Comparison of ENCODE assay signal across 14 cellular contexts in the genomic region with DNA sequence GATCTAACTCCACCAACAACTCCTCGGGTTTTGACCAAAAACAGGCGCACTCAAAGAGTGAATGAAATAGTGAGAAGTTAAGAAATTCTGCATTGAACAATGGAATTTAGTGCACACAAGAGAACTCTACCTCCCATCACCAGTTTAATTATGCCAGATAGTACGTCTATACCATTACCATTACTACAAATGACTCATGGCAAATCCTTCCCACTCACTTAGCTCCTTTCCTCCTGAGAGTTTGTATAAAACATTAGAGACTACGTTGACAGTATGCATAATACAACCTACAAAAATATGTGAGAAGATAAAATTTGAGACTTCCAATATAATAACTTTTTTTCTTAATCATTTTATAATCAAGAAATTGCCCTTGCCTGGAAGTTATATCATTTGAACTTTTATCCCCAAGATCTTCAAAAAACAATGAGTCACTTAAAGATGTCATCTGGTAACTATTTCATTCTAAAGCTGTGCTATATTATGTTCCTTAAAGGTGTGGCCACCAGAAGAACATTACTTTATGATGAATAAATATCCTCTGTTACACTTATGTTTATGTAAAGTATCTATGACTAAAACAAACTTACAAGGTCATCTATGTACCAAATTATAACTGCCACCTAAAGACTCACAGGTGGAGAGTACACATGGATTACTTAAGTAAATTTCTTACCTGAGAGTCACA.
DNase-seq lines count a peak whose midpoint lies in the region; ATAC-seq, FAIRE-seq and TF ChIP-seq lines count a peak whose summit lies in the region.
"Had no signal": no experiment of that assay in that cellular context is flagged by ENCODE, and none has a peak within 500 bp of the region (broad histone marks: within the 10 kb centered on the region; RNA-seq: fewer than 3 reads in every experiment).

No MANE protein-coding gene starts in this region.

- H3K79me2 ChIP-seq in keratinocyte (ENCODE audit: control insufficient read depth, insufficient read depth, low read length) (no peaks in the 10 kb centered on the region), GM23338 (replicated peaks; ENCODE audit: insufficient read depth) (no peaks in the 10 kb centered on the region)

- no peaks in the 10 kb centered on the region for H3K27me3 Mint-ChIP-seq in activated T-helper 2 cell treated with anti-CD3 and anti-CD28 coated beads, Interferon-gamma antibody, Interleukin-2, Interleukin-4, amounts not matched to agents 10 μg/mL and 5 μg/mL and 100 μg/mL, durations not matched to agents 14 hours and 24 hours and 36 hours (ENCODE audit: low read depth)
- no peaks in the 10 kb centered on the region for H3K27me3 Mint-ChIP-seq in GM23338 (ENCODE audit: insufficient read depth, low read depth, poor library complexity)

- TF ChIP-seq CTCF in keratinocyte (optimal IDR thresholded peaks at IDR 0.05 in 1 of 3, IDR thresholded peaks at IDR 0.05 in 1 of 3, conservative IDR thresholded peaks at IDR 0.05 in 1 of 3; ENCODE audit: extremely low read depth in 1 of 3, insufficient read depth in 2 of 3, low read length in 3 of 3) (no peak), left lung (IDR thresholded peaks at IDR 0.05) (no peak), GM23338 (conservative IDR thresholded peaks at IDR 0.05; ENCODE audit: low read depth in 2 of 2) (no peak)

- H3K9me3 ChIP-seq in keratinocyte (ENCODE audit: control insufficient read depth, low read depth, low read length) = no peaks in the 10 kb centered on the region
- no peaks in the 10 kb centered on the region for H3K9me3 ChIP-seq in left lung
- no peaks in the 10 kb centered on the region for H3K9me3 ChIP-seq in HAP-1
- H3K9me3 ChIP-seq: esophagus squamous epithelium, right lobe of liver had no signal

- peak overlapping the region; percentile 13 for H3K27ac Mint-ChIP-seq in activated T-helper 2 cell treated with anti-CD3 and anti-CD28 coated beads, Interferon-gamma antibody, Interleukin-2, Interleukin-4, amounts not matched to agents 10 μg/mL and 5 μg/mL and 100 μg/mL, durations not matched to agents 14 hours and 24 hours and 36 hours
- no peak overlapping the region for H3K27ac Mint-ChIP-seq in GM23338
- H3K27ac Mint-ChIP-seq: neural progenitor cell had no signal

- H3K27ac ChIP-seq in keratinocyte (ENCODE audit: control insufficient read depth, insufficient read depth, low read length) = peak overlapping the region; percentile 83
- H3K27ac ChIP-seq in left lung = no peak overlapping the region
- H3K27ac ChIP-seq in GM23338 (ENCODE audit: low read depth) = no peak overlapping the region
- H3K27ac ChIP-seq: esophagus squamous epithelium, neural progenitor cell, right lobe of liver had no signal

- intact Hi-C loops in activated T-helper 2 cell treated with anti-CD3 and anti-CD28 coated beads, Interferon-gamma antibody, Interleukin-2, Interleukin-4, amounts not matched to agents 10 μg/mL and 5 μg/mL and 100 μg/mL, durations not matched to agents 14 hours and 24 hours and 36 hours (cut with micrococcal nuclease) = loop anchor here (5.0 to 10.0 kb wide), 2 partner anchors 435 to 667 kb away; no protein-coding TSS in a partner anchor
- intact Hi-C loops in left lung (cut with DNase I) = no loop called here

- H3K9me1 ChIP-seq in keratinocyte (ENCODE audit: control insufficient read depth, extremely low read depth, insufficient read depth, low read length) = no peaks in the 10 kb centered on the region

- H3K4me2 ChIP-seq in keratinocyte (ENCODE audit: control insufficient read depth, extremely low read depth, insufficient read depth, low read depth, low read length) (peak overlapping the region; percentile 49), GM23338 (no peak overlapping the region)
- H3K4me2 ChIP-seq: neural progenitor cell had no signal

- no peaks in the 10 kb centered on the region for H3F3A ChIP-seq in GM23338 (replicated peaks; ENCODE audit: low read depth)

- H3K36me3 Mint-ChIP-seq in activated T-helper 2 cell treated with anti-CD3 and anti-CD28 coated beads, Interferon-gamma antibody, Interleukin-2, Interleukin-4, amounts not matched to agents 10 μg/mL and 5 μg/mL and 100 μg/mL, durations not matched to agents 14 hours and 24 hours and 36 hours (ENCODE audit: low read depth) = peaks cover 36% of the 10 kb centered on the region
- H3K36me3 Mint-ChIP-seq in GM23338 (ENCODE audit: low read depth) = no peaks in the 10 kb centered on the region
- H3K36me3 Mint-ChIP-seq: neural progenitor cell had no signal

- H3K4me3 ChIP-seq in keratinocyte (ENCODE audit: control insufficient read depth in 2 of 3, extremely low read depth in 1 of 3, insufficient read depth in 2 of 3, low read depth in 1 of 3, low read length in 3 of 3) (no peak overlapping the region), left lung (no peak overlapping the region), HAP-1 (no peak overlapping the region), GM23338 (no peak overlapping the region)
- H3K4me3 ChIP-seq: esophagus squamous epithelium, neural progenitor cell, right lobe of liver had no signal

- ATAC-seq in left lung (no peak), GM23338 (no peak)
- ATAC-seq: right lobe of liver had no signal

- peak; percentile 77 for FAIRE-seq in keratinocyte (lab: Jason Lieb, UNC)

- in situ Hi-C loops in HAP-1 (cut with MboI; ENCODE audit: low sequenced_read_pairs) = no loop called here

- H3K4me1 ChIP-seq in keratinocyte (ENCODE audit: control insufficient read depth, extremely low read depth, insufficient read depth, low read length) = peaks cover 57% of the 10 kb centered on the region
- peaks cover 5 to 51% of the 10 kb centered on the region in 2 donors for H3K4me1 ChIP-seq in left lung
- H3K4me1 ChIP-seq in HAP-1 = no peaks in the 10 kb centered on the region
- H3K4me1 ChIP-seq in GM23338 (ENCODE audit: insufficient read depth) = peaks cover 12% of the 10 kb centered on the region; the same call in 1 of the 2 replicates
- H3K4me1 ChIP-seq: neural progenitor cell, right lobe of liver had no signal

- no peak overlapping the region for H3K4me3 Mint-ChIP-seq in activated T-helper 2 cell treated with anti-CD3 and anti-CD28 coated beads, Interferon-gamma antibody, Interleukin-2, Interleukin-4, amounts not matched to agents 10 μg/mL and 5 μg/mL and 100 μg/mL, durations not matched to agents 14 hours and 24 hours and 36 hours (ENCODE audit: low read depth)
- H3K4me3 Mint-ChIP-seq in GM23338 = no peak overlapping the region
- H3K4me3 Mint-ChIP-seq: neural progenitor cell had no signal

- H3K9me2 ChIP-seq in GM23338 (ENCODE audit: insufficient read depth) = no peaks in the 10 kb centered on the region

- H3K9ac ChIP-seq in keratinocyte (ENCODE audit: control insufficient read depth, extremely low read depth, insufficient read depth, low read length) = peak overlapping the region; percentile 42
- H3K9ac ChIP-seq: neural progenitor cell had no signal

- dilution Hi-C loops in keratinocyte (cut with MboI; ENCODE audit: extremely low pct_ligation_motif_present, low sequenced_read_pairs) = no loop called here

- H4K20me1 ChIP-seq in keratinocyte (ENCODE audit: control insufficient read depth, extremely low read depth, insufficient read depth, low read length) (no peaks in the 10 kb centered on the region), GM23338 (replicated peaks; ENCODE audit: insufficient read depth) (no peaks in the 10 kb centered on the region)

- H3K36me3 ChIP-seq in keratinocyte (ENCODE audit: control insufficient read depth in 2 of 2, extremely low read depth in 1 of 2, insufficient read depth in 2 of 2, low read length in 2 of 2) = no peaks in the 10 kb centered on the region
- no peaks in the 10 kb centered on the region for H3K36me3 ChIP-seq in left lung
- no peaks in the 10 kb centered on the region for H3K36me3 ChIP-seq in HAP-1 (replicated peaks)
- H3K36me3 ChIP-seq in GM23338 (ENCODE audit: insufficient read depth) = no peaks in the 10 kb centered on the region
- H3K36me3 ChIP-seq: esophagus squamous epithelium, neural progenitor cell, right lobe of liver had no signal

- H2AFZ ChIP-seq in keratinocyte (ENCODE audit: control insufficient read depth, low read length) = no peak overlapping the region
- H2AFZ ChIP-seq in GM23338 = no peak overlapping the region
- H2AFZ ChIP-seq: neural progenitor cell had no signal

- no peaks in the 10 kb centered on the region for H3K27me3 ChIP-seq in keratinocyte (ENCODE audit: control insufficient read depth, extremely low read depth, insufficient read depth, low read length)
- H3K27me3 ChIP-seq in left lung = no peaks in the 10 kb centered on the region
- H3K27me3 ChIP-seq in HAP-1 (ENCODE audit: low read depth) = no peaks in the 10 kb centered on the region
- no peaks in the 10 kb centered on the region for H3K27me3 ChIP-seq in GM23338 (ENCODE audit: insufficient read depth)
- H3K27me3 ChIP-seq: esophagus squamous epithelium, neural progenitor cell, right lobe of liver had no signal

- DNase-seq in EH (ENCODE audit: low read depth) (peak; percentile 56), HS-27A (ENCODE audit: low read depth) (peak; percentile 61), keratinocyte (ENCODE audit: low read depth, low spot score) (peak; percentile 81), left lung (no peak), HAP-1 (ENCODE audit: low spot score in 2 of 2) (no peak), GM23338 (ENCODE audit: low spot score) (no peak)
- no peak for DNase-seq in activated T-helper 2 cell treated with anti-CD3 and anti-CD28 coated beads, Interferon-gamma antibody, Interleukin-2, Interleukin-4, amounts not matched to agents 10 μg/mL and 5 μg/mL and 100 μg/mL, durations not matched to agents 14 hours and 24 hours and 36 hours (ENCODE audit: low spot score)
- DNase-seq: activated CD4-positive, alpha-beta T cell treated with anti-CD3 and anti-CD28 coated beads for 48 hours; activated naive CD4-positive, alpha-beta T cell treated with Interleukin-2 at 50 U/mL for 16 hours; esophagus squamous epithelium; GDM1; GOT3; right lobe of liver had no signal

- peaks cover 75% of the 10 kb centered on the region for H3K4me1 Mint-ChIP-seq in activated T-helper 2 cell treated with anti-CD3 and anti-CD28 coated beads, Interferon-gamma antibody, Interleukin-2, Interleukin-4, amounts not matched to agents 10 μg/mL and 5 μg/mL and 100 μg/mL, durations not matched to agents 14 hours and 24 hours and 36 hours (ENCODE audit: low read depth)
- peaks cover 17% of the 10 kb centered on the region; the same call in 2 of the 3 replicates for H3K4me1 Mint-ChIP-seq in GM23338

- peaks cover 30% of the 10 kb centered on the region for H3K9me3 Mint-ChIP-seq in activated T-helper 2 cell treated with anti-CD3 and anti-CD28 coated beads, Interferon-gamma antibody, Interleukin-2, Interleukin-4, amounts not matched to agents 10 μg/mL and 5 μg/mL and 100 μg/mL, durations not matched to agents 14 hours and 24 hours and 36 hours
- H3K9me3 Mint-ChIP-seq in GM23338 = no peaks in the 10 kb centered on the region
- H3K9me3 Mint-ChIP-seq: neural progenitor cell had no signal

Comparison
In these comparisons a context has a peak if more than half of its experiments do, and no peak if none do; other contexts are left out.
1. DNase-seq: peak in EH (single experiment), HS-27A (single experiment) and keratinocyte (single experiment); none in activated T-helper 2 cell treated with anti-CD3 and anti-CD28 coated beads, Interferon-gamma antibody, Interleukin-2, Interleukin-4, amounts not matched to agents 10 μg/mL and 5 μg/mL and 100 μg/mL, durations not matched to agents 14 hours and 24 hours and 36 hours (single experiment), left lung (0 of 2), HAP-1 (0 of 2) and GM23338 (single experiment).